In the genomic region with DNA sequence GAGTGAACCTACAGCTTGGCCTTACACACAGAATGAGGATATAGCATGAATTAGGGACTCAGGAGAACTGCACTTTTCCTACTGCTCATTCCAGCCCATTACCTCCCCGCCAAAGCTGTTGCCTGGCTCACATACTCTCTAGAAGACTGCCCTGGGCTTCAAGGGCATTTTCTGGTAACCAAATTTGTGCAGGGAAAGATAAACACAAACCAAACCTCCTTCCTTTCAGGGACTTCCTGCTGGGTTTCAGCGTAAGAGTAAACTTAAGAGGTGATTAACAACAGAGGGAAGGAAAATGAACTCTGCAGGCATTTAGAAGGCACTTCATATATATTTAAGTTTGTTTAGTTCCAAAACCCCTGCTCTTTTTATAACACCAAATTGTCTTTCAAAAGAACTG, we compare ENCODE assay signal across 9 cellular contexts.
DNase-seq lines count a peak whose midpoint lies in the region; ATAC-seq, FAIRE-seq and TF ChIP-seq lines count a peak whose summit lies in the region.
"Had no signal": no experiment of that assay in that cellular context is flagged by ENCODE, and none has a peak within 500 bp of the region (broad histone marks: within the 10 kb centered on the region; RNA-seq: fewer than 3 reads in every experiment).

No MANE protein-coding gene starts in this region.

- POLR2A ChIA-PET in CD8-positive, alpha-beta T cell (lab: Charles Lee), result no interaction called here
- POLR2A ChIA-PET in HEK293T (lab: Yijun Ruan, JAX), result no interaction called here

- DNase-seq in CD8-positive, alpha-beta T cell, result no peak
- DNase-seq in HEK293T (ENCODE audit: extremely low spot score) (peak; percentile 21), iPS-NIHi7 (ENCODE audit: extremely low spot score) (peak; percentile 47), CD1c-positive myeloid dendritic cell (ENCODE audit: extremely low spot score) (no peak), right atrium auricular region (ENCODE audit: low spot score) (no peak), Right ventricle myocardium inferior (ENCODE audit: missing footprints) (no peak)

- H3K36me3 ChIP-seq in CD8-positive, alpha-beta T cell (ENCODE audit: insufficient read depth, low read length), result no peaks in the 10 kb centered on the region
- H3K36me3 ChIP-seq in right atrium auricular region, result peaks cover 12% of the 10 kb centered on the region

- no peaks in the 10 kb centered on the region for H3K27me3 ChIP-seq in CD8-positive, alpha-beta T cell (ENCODE audit: insufficient read depth, low read length)
- no peaks in the 10 kb centered on the region for H3K27me3 ChIP-seq in right atrium auricular region

- no peak overlapping the region for H3K4me3 Mint-ChIP-seq in CD8-positive, alpha-beta T cell

- H3K9me3 Mint-ChIP-seq in CD8-positive, alpha-beta T cell, result no peaks in the 10 kb centered on the region

- H3K27me3 Mint-ChIP-seq in CD8-positive, alpha-beta T cell (ENCODE audit: low read depth), result no peaks in the 10 kb centered on the region

- CTCF ChIA-PET in CD8-positive, alpha-beta T cell (lab: Charles Lee), result interaction anchor here (1.3 to 1.7 kb wide), 3 partner anchors 15 to 467 kb away, joined by 3 to 7 read pairs (median 3); no protein-coding TSS in a partner anchor
- CTCF ChIA-PET in HEK293T (lab: Yijun Ruan, JAX), result interaction anchor here (0.8 kb wide), 1 partner anchor 449 kb away, joined by 4 read pairs; no protein-coding TSS in a partner anchor

- H3K4me1 ChIP-seq in CD8-positive, alpha-beta T cell (ENCODE audit: insufficient read depth, low read length), result peaks cover 15% of the 10 kb centered on the region
- no peaks in the 10 kb centered on the region for H3K4me1 ChIP-seq in right atrium auricular region

- intact Hi-C loops in CD8-positive, alpha-beta T cell (cut with DNase I, micrococcal nuclease), result no loop called here
- intact Hi-C loops in Right ventricle myocardium inferior (cut with DNase I), result no loop called here

- peak; percentile 93 for FAIRE-seq in TTC549 (lab: Jason Lieb, UNC)

- no peak for ATAC-seq in CD8-positive, alpha-beta T cell
- no peak for ATAC-seq in GM19395 (IDR thresholded peaks at IDR 0.05; ENCODE audit: unreplicated experiment)
- no peak for ATAC-seq in Right ventricle myocardium inferior

- TF ChIP-seq CTCF in CD8-positive, alpha-beta T cell (IDR thresholded peaks at IDR 0.05), result no peak
- TF ChIP-seq CTCF in right atrium auricular region (IDR thresholded peaks at IDR 0.05), result no peak

- no peak overlapping the region for H3K4me3 ChIP-seq in CD8-positive, alpha-beta T cell (ENCODE audit: low read depth, low read length)
- H3K4me3 ChIP-seq in right atrium auricular region, result no peak overlapping the region

- H3K27ac ChIP-seq in CD8-positive, alpha-beta T cell (ENCODE audit: low read depth, low read length), result no peak overlapping the region
- H3K27ac ChIP-seq in right atrium auricular region, result no peak overlapping the region
- H3K27ac ChIP-seq: RWPE1 had no signal

- peaks cover 22% of the 10 kb centered on the region for H3K4me1 Mint-ChIP-seq in CD8-positive, alpha-beta T cell (ENCODE audit: low read depth)

- no peaks in the 10 kb centered on the region for H3K9me3 ChIP-seq in CD8-positive, alpha-beta T cell (ENCODE audit: low read length)
- H3K9me3 ChIP-seq in right atrium auricular region, result no peaks in the 10 kb centered on the region

- peaks cover 2% of the 10 kb centered on the region for H3K36me3 Mint-ChIP-seq in CD8-positive, alpha-beta T cell

- H3K27ac Mint-ChIP-seq in CD8-positive, alpha-beta T cell, result peak overlapping the region; percentile 41

TF ChIP-seq in HEK293T, 16 proteins besides CTCF, POLR2A, EP300 and RAD21:
- TF ChIP-seq HDGF (IDR thresholded peaks at IDR 0.05; ENCODE audit: borderline replicate concordance) (no peak), FOXM1 (IDR thresholded peaks at IDR 0.05; ENCODE audit: borderline replicate concordance) (no peak), BHLHE40 (IDR thresholded peaks at IDR 0.05; ENCODE audit: borderline replicate concordance) (no peak), LEF1 (IDR thresholded peaks at IDR 0.05; ENCODE audit: borderline replicate concordance) (no peak), ZNF384 (IDR thresholded peaks at IDR 0.05) (no peak), SUZ12 (IDR thresholded peaks at IDR 0.05) (no peak), NFRKB (IDR thresholded peaks at IDR 0.05) (no peak), ARNT (IDR thresholded peaks at IDR 0.05) (no peak), L3MBTL2 (conservative IDR thresholded peaks at IDR 0.05) (no peak), ELF4 (IDR thresholded peaks at IDR 0.05) (no peak), SP1 (IDR thresholded peaks at IDR 0.05) (no peak), FOXK2 (IDR thresholded peaks at IDR 0.05) (no peak), TARDBP (IDR thresholded peaks at IDR 0.05) (no peak)

Comparison
In these comparisons a context has a peak if more than half of its experiments do, and no peak if none do; other contexts are left out.
1. DNase-seq: peak in HEK293T (single experiment) and iPS-NIHi7 (single experiment); none in CD8-positive, alpha-beta T cell (0 of 7), CD1c-positive myeloid dendritic cell (single experiment), right atrium auricular region (single experiment) and Right ventricle myocardium inferior (single experiment).